Comparison of ENCODE assay signal across 12 cellular contexts in genomic region chr5:74993743-74994142, GRCh38.
"Had no signal": no experiment of that assay in that cellular context is flagged by ENCODE, and none has a peak within 500 bp of the region (broad histone marks: within the 10 kb centered on the region; RNA-seq: fewer than 3 reads in every experiment).

No MANE protein-coding gene starts in this region.

- H3K27me3 ChIP-seq: esophagus squamous epithelium, uterus had no signal

- H3K4me3 ChIP-seq: esophagus squamous epithelium, uterus had no signal

- H3K4me1 ChIP-seq: esophagus squamous epithelium, parathyroid adenoma, uterus had no signal

- H2AFZ ChIP-seq: parathyroid adenoma had no signal

- H3K9ac ChIP-seq: parathyroid adenoma had no signal

- H3K27ac ChIP-seq: esophagus squamous epithelium, parathyroid adenoma, uterus had no signal

- FAIRE-seq: bronchial epithelial cell had no signal

- H3K79me2 ChIP-seq: parathyroid adenoma had no signal

- DNase-seq: activated CD4-positive, alpha-beta memory T cell treated with anti-CD3 and anti-CD28 coated beads for 36 hours; activated gamma-delta T cell; activated T-cell treated with anti-CD3 and anti-CD28 coated beads, Interleukin-2, amount 50 U/mL, for 48 hours; esophagus squamous epithelium; foreskin melanocyte; head of caudate nucleus; islet precursor cell; retina; T1000; uterus had no signal

- H3K9me3 ChIP-seq: esophagus squamous epithelium, uterus had no signal

- H3K36me3 ChIP-seq: esophagus squamous epithelium, uterus had no signal
